Comparison of ENCODE assay signal across 12 cellular contexts in genomic region chr16:2237552-2238395, GRCh38. TPM values are rescaled to one million over a fixed set of nuclear protein-coding genes. Genes with fewer than 3 reads are reported as not detected.
DNase-seq lines count a peak whose midpoint lies in the region; ATAC-seq and TF ChIP-seq lines count a peak whose summit lies in the region.
"Had no signal": no experiment of that assay in that cellular context is flagged by ENCODE, and none has a peak within 500 bp of the region (broad histone marks: within the 10 kb centered on the region; RNA-seq: fewer than 3 reads in every experiment).

No MANE protein-coding gene starts in this region.

- H3K4me2 ChIP-seq in hepatocyte (peak overlapping the region; percentile 87), osteoblast (ENCODE audit: insufficient read depth, low read length) (no peak overlapping the region)

- H3K79me2 ChIP-seq in hepatocyte = no peaks in the 10 kb centered on the region
- H3K79me2 ChIP-seq in osteoblast (ENCODE audit: insufficient read depth, low read length) = no peaks in the 10 kb centered on the region

- ATAC-seq in HG02642 (IDR thresholded peaks at IDR 0.05; ENCODE audit: poor library complexity, unreplicated experiment) = no peak
- ATAC-seq: activated T-helper 17 cell treated with anti-CD3 and anti-CD28 coated beads, Interleukin-2, amount 50 U/mL, for 72 hours had no signal

- DNase-seq in NCI-H1105 treated with DMSO at 0.1 percent for 48 hours (lab: John Stamatoyannopoulos, UW) (peak; percentile 6), NCI-H1105 (lab: John Stamatoyannopoulos, UW) (no peak), RWPE1 (ENCODE audit: low spot score) (no peak), hepatocyte (ENCODE audit: low spot score) (no peak), osteoblast (ENCODE audit: insufficient read length, low spot score, missing footprints) (peak; percentile 89), uterus (no peak)
- no peak for DNase-seq in stimulated activated CD4-positive, alpha-beta T cell treated with anti-CD3 and anti-CD28 coated beads, Interleukin-15, amount 100 ng/mL, for 24 hours
- DNase-seq: CD8-positive, alpha-beta memory T cell; PC-3; small intestine had no signal

- no peaks in the 10 kb centered on the region for H3K9me3 ChIP-seq in hepatocyte (ENCODE audit: low read depth)
- no peaks in the 10 kb centered on the region for H3K9me3 ChIP-seq in osteoblast (ENCODE audit: low read depth, low read length)
- H3K9me3 ChIP-seq in uterus = no peaks in the 10 kb centered on the region

- peak overlapping the region; percentile 57; the same call in 1 of the 2 replicates for H3K27ac ChIP-seq in RWPE1
- no peak overlapping the region for H3K27ac ChIP-seq in hepatocyte
- H3K27ac ChIP-seq in osteoblast (ENCODE audit: low read depth, low read length) = no peak overlapping the region
- no peak overlapping the region for H3K27ac ChIP-seq in uterus

- TF ChIP-seq CTCF in RWPE1 (conservative IDR thresholded peaks at IDR 0.05; ENCODE audit: low read depth) (no peak), hepatocyte (IDR thresholded peaks at IDR 0.05; ENCODE audit: poor library complexity) (no peak), osteoblast (IDR thresholded peaks at IDR 0.05; ENCODE audit: extremely low read depth, low read depth, low read length) (no peak), uterus (IDR thresholded peaks at IDR 0.05) (no peak)

- H3K36me3 ChIP-seq in hepatocyte (replicated peaks; ENCODE audit: insufficient read depth, low read depth) = no peaks in the 10 kb centered on the region
- H3K36me3 ChIP-seq in osteoblast (ENCODE audit: insufficient read depth, low read length) = peaks cover 26% of the 10 kb centered on the region
- H3K36me3 ChIP-seq in uterus = no peaks in the 10 kb centered on the region

- H3K9me2 ChIP-seq in hepatocyte (replicated peaks; ENCODE audit: insufficient read depth) = no peaks in the 10 kb centered on the region

- peaks cover 14% of the 10 kb centered on the region for H4K20me1 ChIP-seq in hepatocyte (ENCODE audit: insufficient read depth, poor library complexity, severe bottlenecking)
- H4K20me1 ChIP-seq in osteoblast (ENCODE audit: insufficient read depth, low read length) = peaks cover 16% of the 10 kb centered on the region

- intact Hi-C loops in uterus (cut with DNase I; ENCODE audit: low total_unique reads) = no loop called here

- H3K27me3 ChIP-seq in hepatocyte = peaks cover 26% of the 10 kb centered on the region
- H3K27me3 ChIP-seq in osteoblast (ENCODE audit: insufficient read depth, low read length) = peaks cover 13% of the 10 kb centered on the region
- peaks cover 5 to 7% of the 10 kb centered on the region in 2 donors for H3K27me3 ChIP-seq in uterus

- H2AFZ ChIP-seq in hepatocyte (no peak overlapping the region), osteoblast (ENCODE audit: low read length) (no peak overlapping the region)

- H3K4me1 ChIP-seq in hepatocyte (ENCODE audit: insufficient read depth) = peaks cover 16% of the 10 kb centered on the region
- H3K4me1 ChIP-seq in osteoblast (ENCODE audit: insufficient read depth, low read length) = peaks cover 6% of the 10 kb centered on the region
- H3K4me1 ChIP-seq in uterus = peaks cover 0 to 12% of the 10 kb centered on the region in 2 donors

- POLR2A ChIA-PET in RWPE1 (lab: Yijun Ruan, JAX; ENCODE audit: low non-redundant PET) = interaction anchor here (1.6 kb wide), 1 partner anchor 43 kb away, joined by 3 read pairs; no protein-coding TSS in a partner anchor

- 23% methylated on average over 57 of the region's 66 CpGs for WGBS in hepatocyte (ENCODE audit: low lambda C conversion rate, missing lambda C conversion rate)

- CTCF ChIA-PET in RWPE1 (lab: Yijun Ruan, JAX) = no interaction called here

- no peak for TF ChIP-seq POLR2A in uterus (IDR thresholded peaks at IDR 0.05)

- no peak overlapping the region for H3K4me3 ChIP-seq in hepatocyte
- no peak overlapping the region for H3K4me3 ChIP-seq in osteoblast (ENCODE audit: insufficient read depth, low read length)
- no peak overlapping the region for H3K4me3 ChIP-seq in uterus

RNA-seq across cellular contexts. Expression of gene DNASE1L2, which starts 1.5 kb away (rescaled TPM):
- total RNA-seq in hepatocyte (0.23 and 0.64 TPM in 2 replicates), osteoblast (0.72 and 0.88 TPM in 2 replicates), uterus (1 to 10 TPM in 1 of 4 donors, under 1 TPM in 1, not detected in 2; 0.97 to 1.2 TPM)
- 0.27 and 0.80 TPM in 2 replicates for polyA plus RNA-seq in hepatocyte
- polyA plus RNA-seq: CD8-positive, alpha-beta memory T cell had no signal

RNA-seq across cellular contexts. Expression of gene ECI1, which starts 13.6 kb away (rescaled TPM):
- 59.9 and 71.4 TPM in 2 replicates for total RNA-seq in hepatocyte
- 133 and 156 TPM in 2 replicates for polyA plus RNA-seq in hepatocyte
- total RNA-seq in osteoblast = 42.3 and 44.5 TPM in 2 replicates
- total RNA-seq in uterus = 10 to 100 TPM in 3 of 4 donors, 1 to 10 TPM in 1; 4.9 to 89.1 (median 40.1) TPM

RNA-seq across cellular contexts. Expression of gene E4F1, which starts 14.4 kb away (rescaled TPM):
- 18.1 and 19.7 TPM in 2 replicates for total RNA-seq in hepatocyte
- polyA plus RNA-seq in hepatocyte = 15.5 and 28.4 TPM in 2 replicates
- 30.9 and 31.5 TPM in 2 replicates for total RNA-seq in osteoblast
- total RNA-seq in uterus = 10 to 100 TPM in 3 of 4 donors, 1 to 10 TPM in 1; 8.2 to 41.8 (median 29.9) TPM

RNA-seq across cellular contexts. Expression of gene PGP, which starts 23.1 kb away (rescaled TPM):
- total RNA-seq in hepatocyte = 20.6 and 24.8 TPM in 2 replicates
- 34.2 and 38.0 TPM in 2 replicates for polyA plus RNA-seq in hepatocyte
- 14.1 and 14.4 TPM in 2 replicates for total RNA-seq in osteoblast
- 10 to 100 TPM in 2 of 4 donors, 1 to 10 TPM in 2; 2.6 to 14.4 (median 10.4) TPM for total RNA-seq in uterus

RNA-seq across cellular contexts. Expression of gene BRICD5, which starts 27.1 kb away (rescaled TPM):
- 3.3 and 9.9 TPM in 2 replicates for total RNA-seq in hepatocyte
- 6.2 and 14.8 TPM in 2 replicates for polyA plus RNA-seq in hepatocyte
- total RNA-seq in osteoblast = 1.5 and 2.5 TPM in 2 replicates
- total RNA-seq in uterus = 10 to 100 TPM in 1 of 4 donors, 1 to 10 TPM in 3; 1.2 to 16.9 (median 1.7) TPM

Comparison
In these comparisons a context has a peak if more than half of its experiments do, and no peak if none do; other contexts are left out.
1. DNase-seq: peak in NCI-H1105 treated with DMSO at 0.1 percent for 48 hours (single experiment) and osteoblast (single experiment); none in NCI-H1105 (single experiment), RWPE1 (single experiment), hepatocyte (single experiment), uterus (0 of 2) and stimulated activated CD4-positive, alpha-beta T cell treated with anti-CD3 and anti-CD28 coated beads, Interleukin-15, amount 100 ng/mL, for 24 hours (single experiment).